In the genomic region with DNA sequence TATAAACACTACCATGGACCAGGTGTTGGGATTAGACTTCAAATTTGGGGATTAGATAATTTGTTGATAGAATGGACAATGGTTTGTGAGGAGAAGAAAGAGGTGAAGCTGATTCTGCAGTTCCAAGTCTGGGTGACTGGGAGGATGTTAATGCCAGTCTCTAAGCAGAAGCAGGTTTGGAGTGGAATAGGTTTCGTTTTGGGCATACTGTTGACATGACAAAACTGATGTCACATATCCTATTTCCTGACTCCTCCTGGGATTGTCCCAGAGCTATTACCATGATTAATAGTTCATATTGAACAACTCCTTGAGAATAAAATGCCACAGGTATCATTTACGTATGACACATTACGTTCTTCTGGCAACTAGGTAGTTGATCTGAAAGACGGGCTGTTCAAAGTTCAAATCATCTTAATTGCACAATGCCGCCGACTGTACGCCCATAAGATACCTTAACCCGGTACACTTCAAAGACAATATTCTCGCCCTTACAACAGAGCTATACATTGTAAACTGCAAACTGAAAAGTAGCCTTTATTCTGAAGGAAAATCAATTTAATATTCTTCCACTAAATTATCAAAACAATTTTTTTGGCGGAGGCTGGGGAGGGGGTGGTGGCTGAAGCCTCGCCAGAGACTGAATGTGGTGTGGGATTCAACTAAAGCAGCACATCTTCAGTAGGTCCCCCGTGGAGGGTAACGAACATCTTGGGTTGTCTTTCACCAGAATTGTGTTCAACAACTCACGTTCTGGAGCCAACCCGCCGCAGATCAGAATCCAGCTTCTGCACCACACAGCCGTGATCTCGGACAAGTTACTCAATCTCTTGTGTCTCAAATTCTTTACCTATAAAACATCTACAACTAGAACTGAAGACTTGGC, we compare ENCODE assay signal across 8 cellular contexts. TPM values are rescaled to one million over a fixed set of nuclear protein-coding genes. Genes with fewer than 3 reads are reported as not detected.
DNase-seq lines count a peak whose midpoint lies in the region; ATAC-seq and TF ChIP-seq lines count a peak whose summit lies in the region.

No MANE protein-coding gene starts in this region.

- peak overlapping the region; percentile 100 for H3K27ac Mint-ChIP-seq in neural crest cell (ENCODE audit: unreplicated experiment)

- H3K36me3 Mint-ChIP-seq in neural crest cell (ENCODE audit: low read depth), result no peaks in the 10 kb centered on the region

- intact Hi-C loops in dorsolateral prefrontal cortex (cut with DNase I), result loop anchor here (2.0 to 10.0 kb wide), 6 partner anchors 61 to 242 kb away; a partner anchor contains a TSS

- peaks cover 3% of the 10 kb centered on the region for H3K27me3 Mint-ChIP-seq in neural crest cell (ENCODE audit: low read depth)

- no peaks in the 10 kb centered on the region for H3K27me3 ChIP-seq in dorsolateral prefrontal cortex

- H3K4me3 ChIP-seq in dorsolateral prefrontal cortex, result peak overlapping the region in 58 of 59 donors; percentile 61 to 100 (median 95)

- ATAC-seq in GM19328 (IDR thresholded peaks at IDR 0.05; ENCODE audit: unreplicated experiment), result no peak

- TF ChIP-seq CTCF in dorsolateral prefrontal cortex (IDR thresholded peaks at IDR 0.05 in 54 of 56, conservative IDR thresholded peaks at IDR 0.05 in 2 of 56; ENCODE audit: low read depth in 1 of 56, partially characterized antibody in 56 of 56), result no peak
- TF ChIP-seq CTCF in neural crest cell (conservative IDR thresholded peaks at IDR 0.05), result no peak

- DNase-seq in ELR (ENCODE audit: low read depth), result peak; percentile 10
- DNase-seq in NOMO-1 treated with dmso at 0.1 percent for 144 hours (lab: John Stamatoyannopoulos, UW; ENCODE audit: unreplicated experiment), result peak; percentile 5
- DNase-seq in dorsolateral prefrontal cortex, result peak in 2 of 10 donors; percentile 9 to 34
- DNase-seq in neural crest cell (ENCODE audit: low read depth, low spot score), result no peak
- no peak for DNase-seq in stimulated activated CD8-positive, alpha-beta memory T cell treated with anti-CD3 and anti-CD28 coated beads, Interleukin-4, amount 100 ng/mL, for 48 hours
- DNase-seq in superior temporal gyrus (ENCODE audit: extremely low spot score), result no peak
- no peak for DNase-seq in NCI-H1092 treated with DMSO at 0.1 percent for 48 hours (lab: John Stamatoyannopoulos, UW)

- peak overlapping the region; percentile 99 for H3K4me3 Mint-ChIP-seq in neural crest cell

- H3K9me3 Mint-ChIP-seq in neural crest cell, result peaks cover 4% of the 10 kb centered on the region

- H3K4me1 Mint-ChIP-seq in neural crest cell, result peaks cover 38% of the 10 kb centered on the region

- peak overlapping the region in 40 of 59 donors; percentile 74 to 99 (median 94) for H3K27ac ChIP-seq in dorsolateral prefrontal cortex

RNA-seq across cellular contexts. Expression of a gene that starts 1.2 kb away (rescaled TPM):
- total RNA-seq in dorsolateral prefrontal cortex (100 to 1,000 TPM in 41 of 120 experiments, 10 to 100 TPM in 79; 49.8 to 119 (median 94.4) TPM), neural crest cell (39.4 and 43.8 TPM in 2 replicates)

RNA-seq across cellular contexts. Expression of a gene that starts 11.6 kb away (rescaled TPM):
- total RNA-seq in dorsolateral prefrontal cortex, result 10 to 100 TPM in 1 of 120 experiments, 1 to 10 TPM in 102, under 1 TPM in 14, not detected in 3; 0.22 to 11.2 (median 3.1) TPM
- total RNA-seq in neural crest cell, result 1.2 and 3.0 TPM in 2 replicates

Comparison
In these comparisons a context has a peak if more than half of its experiments do, and no peak if none do; other contexts are left out.
1. DNase-seq: peak in ELR (single experiment) and NOMO-1 treated with dmso at 0.1 percent for 144 hours (single experiment); none in neural crest cell (single experiment), stimulated activated CD8-positive, alpha-beta memory T cell treated with anti-CD3 and anti-CD28 coated beads, Interleukin-4, amount 100 ng/mL, for 48 hours (single experiment), superior temporal gyrus (single experiment) and NCI-H1092 treated with DMSO at 0.1 percent for 48 hours (single experiment).